ENCODE assay signal across 2 cellular contexts in genomic region chrX:68676340-68676739, GRCh38.
TF ChIP-seq lines count a peak whose summit lies in the region.

No MANE protein-coding gene starts in this region.

TF ChIP-seq in IMR-90, 13 proteins besides CTCF, POLR2A, EP300 and RAD21 (continued from another document):
- TF ChIP-seq RFX5 (IDR thresholded peaks at IDR 0.05; ENCODE audit: low read depth, low read length) (no peak), RCOR1 (IDR thresholded peaks at IDR 0.05; ENCODE audit: insufficient replicate concordance, low read length) (no peak), FOS (IDR thresholded peaks at IDR 0.05; ENCODE audit: low read depth, low read length) (no peak), MXI1 (IDR thresholded peaks at IDR 0.05; ENCODE audit: borderline replicate concordance, low read depth, low read length) (no peak), BHLHE40 (IDR thresholded peaks at IDR 0.05; ENCODE audit: low read depth, low read length) (no peak), MAFK (IDR thresholded peaks at IDR 0.05; ENCODE audit: low read depth, low read length) (no peak), CEBPB (IDR thresholded peaks at IDR 0.05; ENCODE audit: low read depth, low read length) (0 out of 2 replicates have a peak, but pooled peaks have one; percentile 2)

TF ChIP-seq in GM12878, 131 proteins besides CTCF, POLR2A, EP300 and RAD21 (continued from another document):
- no peak for TF ChIP-seq HDGF (IDR thresholded peaks at IDR 0.05)
- no peak for TF ChIP-seq ZNF687 (IDR thresholded peaks at IDR 0.05)
- no peak for TF ChIP-seq ZNF592 (IDR thresholded peaks at IDR 0.05)
- no peak for TF ChIP-seq PBX3 (IDR thresholded peaks at IDR 0.05; ENCODE audit: insufficient replicate concordance, low read depth, low read length)
- no peak for TF ChIP-seq STAT3 (IDR thresholded peaks at IDR 0.05; ENCODE audit: low read depth, low read length)
- no peak for TF ChIP-seq WRNIP1 (IDR thresholded peaks at IDR 0.05; ENCODE audit: borderline replicate concordance, low read depth, low read length)
